In genomic region chr5:150523472-150524350, GRCh38 we compare ENCODE assay signal across 8 cellular contexts. TPM values are rescaled to one million over a fixed set of nuclear protein-coding genes. Genes with fewer than 3 reads are reported as not detected.
DNase-seq lines count a peak whose midpoint lies in the region; ATAC-seq and TF ChIP-seq lines count a peak whose summit lies in the region.

No MANE protein-coding gene starts in this region.

- no peak for ATAC-seq in activated CD4-positive, CD25-positive, alpha-beta regulatory T cell treated with anti-CD3 and anti-CD28 coated beads, Interleukin-2, amount 50 U/mL, for 24 hours
- no peak for ATAC-seq in GM19035 (IDR thresholded peaks at IDR 0.05; ENCODE audit: unreplicated experiment)

- TF ChIP-seq POLR2A in erythroblast (IDR thresholded peaks at IDR 0.05; ENCODE audit: low read length) = no peak

- DNase-seq in Daoy (ENCODE audit: low read depth) (peak; percentile 63), HT-29 (ENCODE audit: low spot score) (peak; percentile 65), SKM-1 treated with dmso at 0.1 percent for 144 hours (lab: John Stamatoyannopoulos, UW; ENCODE audit: unreplicated experiment) (peak; percentile 42), erythroblast (lab: John Stamatoyannopoulos, UW) (peak; percentile 56 to 58), middle frontal gyrus (ENCODE audit: extremely low spot score, low spot score) (peak; percentile 49)
- no peak for DNase-seq in NK-92 treated with Interleukin-12 subunit alpha and Interleukin-12 subunit beta, amount 100 ng/mL, for 24 hours (lab: John Stamatoyannopoulos, UW)

RNA-seq across cellular contexts. Expression of gene NDST1, which starts 15.8 kb away (rescaled TPM):
- 16.1 and 34.7 TPM in 2 replicates for total RNA-seq in Daoy (2014; rRNA removed; shearing (Covaris generic))
- total RNA-seq in HT-29 (2014; rRNA removed; shearing (Covaris generic)) = 6.9 and 11.0 TPM in 2 replicates
